Comparison of ENCODE assay signal across 1 cellular context in genomic region chr15:58065445-58066041, GRCh38.
TF ChIP-seq lines count a peak whose summit lies in the region.

Gene ALDH1A2, minus strand, starts transcription at chr15:58065711. Its CDS starts 61 bp downstream, at chr15:58065650.

TF ChIP-seq in WTC11, 78 proteins besides CTCF, POLR2A, EP300 and RAD21 (continued from another document):
- TF ChIP-seq ATF6 (CRISPR knock-in tag; IDR thresholded peaks at IDR 0.05): no peak
- TF ChIP-seq NFYB (CRISPR knock-in tag; conservative IDR thresholded peaks at IDR 0.05; ENCODE audit: low read depth): no peak
